ENCODE assay signal across 1 cellular context in the genomic region with DNA sequence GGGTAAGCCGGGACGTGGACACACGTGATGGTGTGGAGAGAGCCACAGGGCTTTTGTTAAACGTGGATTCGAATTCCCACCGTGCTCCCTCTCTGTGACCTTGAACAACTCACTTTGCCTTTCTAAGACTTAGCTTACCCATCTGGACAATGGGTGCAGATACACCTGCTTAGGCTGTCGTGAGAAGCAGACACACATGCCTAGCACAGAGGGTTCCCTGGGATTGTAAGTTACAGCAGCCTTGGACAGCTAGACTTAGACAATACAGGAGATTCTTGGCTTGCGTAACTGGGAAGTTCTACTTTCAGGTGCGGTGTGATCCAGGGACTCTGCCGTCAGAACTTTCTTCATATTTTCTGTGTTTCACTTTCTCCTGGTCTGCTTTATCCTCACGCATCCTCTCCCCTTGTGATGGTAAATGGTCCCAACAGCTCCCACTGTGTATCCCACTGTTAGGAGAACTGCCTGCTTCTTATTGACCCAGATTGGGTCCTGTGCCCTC.
TF ChIP-seq lines count a peak whose summit lies in the region.

No MANE protein-coding gene starts in this region.

TF ChIP-seq in HepG2, 621 proteins besides CTCF, POLR2A, EP300 and RAD21 (continued from another document):
- TF ChIP-seq, protein P1, sequence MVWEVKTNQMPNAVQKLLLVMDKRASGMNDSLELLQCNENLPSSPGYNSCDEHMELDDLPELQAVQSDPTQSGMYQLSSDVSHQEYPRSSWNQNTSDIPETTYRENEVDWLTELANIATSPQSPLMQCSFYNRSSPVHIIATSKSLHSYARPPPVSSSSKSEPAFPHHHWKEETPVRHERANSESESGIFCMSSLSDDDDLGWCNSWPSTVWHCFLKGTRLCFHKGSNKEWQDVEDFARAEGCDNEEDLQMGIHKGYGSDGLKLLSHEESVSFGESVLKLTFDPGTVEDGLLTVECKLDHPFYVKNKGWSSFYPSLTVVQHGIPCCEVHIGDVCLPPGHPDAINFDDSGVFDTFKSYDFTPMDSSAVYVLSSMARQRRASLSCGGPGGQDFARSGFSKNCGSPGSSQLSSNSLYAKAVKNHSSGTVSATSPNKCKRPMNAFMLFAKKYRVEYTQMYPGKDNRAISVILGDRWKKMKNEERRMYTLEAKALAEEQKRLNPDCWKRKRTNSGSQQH (CRISPR knock-in tag; IDR thresholded peaks at IDR 0.05; ENCODE audit: low read depth), result no peak
- TF ChIP-seq PRPF4 (IDR thresholded peaks at IDR 0.05; ENCODE audit: low read depth, low read length, poor library complexity, severe bottlenecking), result no peak
- peak; percentile 97 for TF ChIP-seq ZNF629 (CRISPR knock-in tag; conservative IDR thresholded peaks at IDR 0.05)
- TF ChIP-seq HOXA3 (CRISPR knock-in tag; IDR thresholded peaks at IDR 0.05), result no peak
- TF ChIP-seq EED (CRISPR knock-in tag; IDR thresholded peaks at IDR 0.05), result no peak
- no peak for TF ChIP-seq HOXA9 (CRISPR knock-in tag; IDR thresholded peaks at IDR 0.05; ENCODE audit: borderline replicate concordance)
- no peak for TF ChIP-seq MEF2D (CRISPR knock-in tag; IDR thresholded peaks at IDR 0.05)
- no peak for TF ChIP-seq NFE2L2 (IDR thresholded peaks at IDR 0.05; ENCODE audit: low read length)
- no peak for TF ChIP-seq FOXM1 (CRISPR knock-in tag; IDR thresholded peaks at IDR 0.05)
- no peak for TF ChIP-seq ONECUT2 (CRISPR knock-in tag; IDR thresholded peaks at IDR 0.05)
- TF ChIP-seq NFYB (CRISPR knock-in tag; IDR thresholded peaks at IDR 0.05), result no peak
- no peak for TF ChIP-seq ZNF256 (CRISPR knock-in tag; conservative IDR thresholded peaks at IDR 0.05)
- no peak for TF ChIP-seq BCL6 (CRISPR knock-in tag; IDR thresholded peaks at IDR 0.05)
- TF ChIP-seq ASH2L (IDR thresholded peaks at IDR 0.05; ENCODE audit: insufficient read length, low read depth, low read length), result no peak
